Comparison of ENCODE assay signal across 1 cellular context in the genomic region with DNA sequence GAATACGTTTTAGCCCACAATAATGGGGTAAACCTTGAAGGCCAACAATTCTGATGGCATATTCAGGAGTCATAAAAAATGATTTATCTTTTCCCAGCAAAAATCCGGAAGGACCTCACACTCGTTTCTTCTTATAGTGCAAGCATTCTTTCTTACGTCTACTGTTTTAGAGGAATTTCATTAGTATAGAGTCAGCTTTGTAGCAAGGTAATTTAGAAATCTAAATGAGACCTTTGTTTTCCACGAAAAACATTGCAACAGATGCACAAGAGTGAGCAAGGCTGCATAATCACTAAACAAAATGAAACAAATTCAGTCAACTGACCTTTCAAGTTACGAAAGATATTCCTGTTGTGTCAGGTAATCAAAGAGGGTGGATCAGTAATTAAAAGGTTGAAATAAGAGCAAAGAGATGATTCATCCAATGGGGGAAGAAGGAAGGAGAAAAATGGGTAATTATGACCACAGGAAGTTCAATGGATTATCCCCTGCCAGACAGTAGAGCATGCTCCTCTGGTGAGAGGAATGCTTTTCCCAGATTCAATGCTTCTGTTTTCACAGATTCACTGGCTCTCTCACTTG.
TF ChIP-seq lines count a peak whose summit lies in the region.

No MANE protein-coding gene starts in this region.

TF ChIP-seq in IMR-90, 13 proteins besides CTCF, POLR2A, EP300 and RAD21:
- TF ChIP-seq ELK1 (IDR thresholded peaks at IDR 0.05; ENCODE audit: borderline replicate concordance, low read depth, low read length) = no peak
- TF ChIP-seq, protein P1, sequence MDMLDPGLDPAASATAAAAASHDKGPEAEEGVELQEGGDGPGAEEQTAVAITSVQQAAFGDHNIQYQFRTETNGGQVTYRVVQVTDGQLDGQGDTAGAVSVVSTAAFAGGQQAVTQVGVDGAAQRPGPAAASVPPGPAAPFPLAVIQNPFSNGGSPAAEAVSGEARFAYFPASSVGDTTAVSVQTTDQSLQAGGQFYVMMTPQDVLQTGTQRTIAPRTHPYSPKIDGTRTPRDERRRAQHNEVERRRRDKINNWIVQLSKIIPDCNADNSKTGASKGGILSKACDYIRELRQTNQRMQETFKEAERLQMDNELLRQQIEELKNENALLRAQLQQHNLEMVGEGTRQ (IDR thresholded peaks at IDR 0.05; ENCODE audit: low read depth, low read length) = no peak
- TF ChIP-seq FOS (IDR thresholded peaks at IDR 0.05; ENCODE audit: low read depth, low read length) = no peak
- no peak for TF ChIP-seq MXI1 (IDR thresholded peaks at IDR 0.05; ENCODE audit: borderline replicate concordance, low read depth, low read length)
- TF ChIP-seq CEBPB (IDR thresholded peaks at IDR 0.05; ENCODE audit: low read depth, low read length) = no peak
- TF ChIP-seq MAFK (IDR thresholded peaks at IDR 0.05; ENCODE audit: low read depth, low read length) = no peak
- no peak for TF ChIP-seq BHLHE40 (IDR thresholded peaks at IDR 0.05; ENCODE audit: low read depth, low read length)
- no peak for TF ChIP-seq RFX5 (IDR thresholded peaks at IDR 0.05; ENCODE audit: low read depth, low read length)
- no peak for TF ChIP-seq MAZ (IDR thresholded peaks at IDR 0.05; ENCODE audit: borderline replicate concordance, low read depth, low read length)
- TF ChIP-seq SMC3 (IDR thresholded peaks at IDR 0.05; ENCODE audit: low read depth, low read length) = no peak
- no peak for TF ChIP-seq CHD1 (IDR thresholded peaks at IDR 0.05; ENCODE audit: low read depth, low read length)
